In the genomic region with DNA sequence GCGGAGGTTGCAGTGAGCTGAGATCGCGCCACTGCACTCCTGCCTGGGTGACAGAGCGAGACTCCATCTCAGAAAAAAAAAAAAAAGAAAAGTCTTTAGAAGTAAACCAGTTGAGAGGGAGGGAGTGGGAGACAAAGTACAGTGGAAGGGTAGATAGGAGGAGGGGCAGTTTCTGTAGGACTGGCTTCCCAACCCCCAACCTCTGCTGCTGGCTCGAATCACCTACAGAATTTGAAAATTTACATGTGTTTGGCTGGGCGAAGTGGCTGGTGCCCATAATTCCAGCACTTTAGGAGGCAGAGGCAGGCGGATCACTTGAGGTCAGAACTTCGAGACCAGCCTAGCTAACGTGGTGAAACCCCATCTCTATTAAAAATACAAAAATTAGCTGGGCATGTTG, we compare ENCODE assay signal across 1 cellular context.
TF ChIP-seq lines count a peak whose summit lies in the region.

No MANE protein-coding gene starts in this region.

TF ChIP-seq in WTC11, 78 proteins besides CTCF, POLR2A, EP300 and RAD21 (continued from another document):
- TF ChIP-seq, protein P1, sequence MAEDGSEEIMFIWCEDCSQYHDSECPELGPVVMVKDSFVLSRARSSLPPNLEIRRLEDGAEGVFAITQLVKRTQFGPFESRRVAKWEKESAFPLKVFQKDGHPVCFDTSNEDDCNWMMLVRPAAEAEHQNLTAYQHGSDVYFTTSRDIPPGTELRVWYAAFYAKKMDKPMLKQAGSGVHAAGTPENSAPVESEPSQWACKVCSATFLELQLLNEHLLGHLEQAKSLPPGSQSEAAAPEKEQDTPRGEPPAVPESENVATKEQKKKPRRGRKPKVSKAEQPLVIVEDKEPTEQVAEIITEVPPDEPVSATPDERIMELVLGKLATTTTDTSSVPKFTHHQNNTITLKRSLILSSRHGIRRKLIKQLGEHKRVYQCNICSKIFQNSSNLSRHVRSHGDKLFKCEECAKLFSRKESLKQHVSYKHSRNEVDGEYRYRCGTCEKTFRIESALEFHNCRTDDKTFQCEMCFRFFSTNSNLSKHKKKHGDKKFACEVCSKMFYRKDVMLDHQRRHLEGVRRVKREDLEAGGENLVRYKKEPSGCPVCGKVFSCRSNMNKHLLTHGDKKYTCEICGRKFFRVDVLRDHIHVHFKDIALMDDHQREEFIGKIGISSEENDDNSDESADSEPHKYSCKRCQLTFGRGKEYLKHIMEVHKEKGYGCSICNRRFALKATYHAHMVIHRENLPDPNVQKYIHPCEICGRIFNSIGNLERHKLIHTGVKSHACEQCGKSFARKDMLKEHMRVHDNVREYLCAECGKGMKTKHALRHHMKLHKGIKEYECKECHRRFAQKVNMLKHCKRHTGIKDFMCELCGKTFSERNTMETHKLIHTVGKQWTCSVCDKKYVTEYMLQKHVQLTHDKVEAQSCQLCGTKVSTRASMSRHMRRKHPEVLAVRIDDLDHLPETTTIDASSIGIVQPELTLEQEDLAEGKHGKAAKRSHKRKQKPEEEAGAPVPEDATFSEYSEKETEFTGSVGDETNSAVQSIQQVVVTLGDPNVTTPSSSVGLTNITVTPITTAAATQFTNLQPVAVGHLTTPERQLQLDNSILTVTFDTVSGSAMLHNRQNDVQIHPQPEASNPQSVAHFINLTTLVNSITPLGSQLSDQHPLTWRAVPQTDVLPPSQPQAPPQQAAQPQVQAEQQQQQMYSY (CRISPR knock-in tag; IDR thresholded peaks at IDR 0.05) = no peak
- TF ChIP-seq OVOL2 (CRISPR knock-in tag; IDR thresholded peaks at IDR 0.05; ENCODE audit: borderline replicate concordance) (no peak), CREM (CRISPR knock-in tag; IDR thresholded peaks at IDR 0.05) (no peak)
